ENCODE assay signal across 1 cellular context in genomic region chr19:41910992-41911888, GRCh38.
A peak's percentile ranks its signal among the peaks of the same experiment; 100 is the strongest.
TF ChIP-seq lines count a peak whose summit lies in the region.

No MANE protein-coding gene starts in this region.

TF ChIP-seq in HepG2, 621 proteins besides CTCF, POLR2A, EP300 and RAD21:
- TF ChIP-seq ZNF383 (CRISPR knock-in tag; IDR thresholded peaks at IDR 0.05; ENCODE audit: borderline replicate concordance) (no peak), POLR2AphosphoS2 (IDR thresholded peaks at IDR 0.05; ENCODE audit: low read depth, low read length) (no peak), POLR2AphosphoS5 (IDR thresholded peaks at IDR 0.05; ENCODE audit: low read depth, low read length) (peak; percentile 9; the same call in 1 of the 2 replicates), CCAR2 (optimal IDR thresholded peaks at IDR 0.05; ENCODE audit: low read depth, low read length) (peak; percentile 81), ZBTB20 (CRISPR knock-in tag; IDR thresholded peaks at IDR 0.05; ENCODE audit: borderline replicate concordance, low read depth) (no peak), CBFB (CRISPR knock-in tag; IDR thresholded peaks at IDR 0.05) (no peak), ZNF768 (CRISPR knock-in tag; IDR thresholded peaks at IDR 0.05) (peak; percentile 98), ZNF75D (CRISPR knock-in tag; IDR thresholded peaks at IDR 0.05; ENCODE audit: borderline replicate concordance) (no peak), AGO2 (optimal IDR thresholded peaks at IDR 0.05; ENCODE audit: low read depth, low read length) (peak; percentile 12)
- TF ChIP-seq, protein P1, sequence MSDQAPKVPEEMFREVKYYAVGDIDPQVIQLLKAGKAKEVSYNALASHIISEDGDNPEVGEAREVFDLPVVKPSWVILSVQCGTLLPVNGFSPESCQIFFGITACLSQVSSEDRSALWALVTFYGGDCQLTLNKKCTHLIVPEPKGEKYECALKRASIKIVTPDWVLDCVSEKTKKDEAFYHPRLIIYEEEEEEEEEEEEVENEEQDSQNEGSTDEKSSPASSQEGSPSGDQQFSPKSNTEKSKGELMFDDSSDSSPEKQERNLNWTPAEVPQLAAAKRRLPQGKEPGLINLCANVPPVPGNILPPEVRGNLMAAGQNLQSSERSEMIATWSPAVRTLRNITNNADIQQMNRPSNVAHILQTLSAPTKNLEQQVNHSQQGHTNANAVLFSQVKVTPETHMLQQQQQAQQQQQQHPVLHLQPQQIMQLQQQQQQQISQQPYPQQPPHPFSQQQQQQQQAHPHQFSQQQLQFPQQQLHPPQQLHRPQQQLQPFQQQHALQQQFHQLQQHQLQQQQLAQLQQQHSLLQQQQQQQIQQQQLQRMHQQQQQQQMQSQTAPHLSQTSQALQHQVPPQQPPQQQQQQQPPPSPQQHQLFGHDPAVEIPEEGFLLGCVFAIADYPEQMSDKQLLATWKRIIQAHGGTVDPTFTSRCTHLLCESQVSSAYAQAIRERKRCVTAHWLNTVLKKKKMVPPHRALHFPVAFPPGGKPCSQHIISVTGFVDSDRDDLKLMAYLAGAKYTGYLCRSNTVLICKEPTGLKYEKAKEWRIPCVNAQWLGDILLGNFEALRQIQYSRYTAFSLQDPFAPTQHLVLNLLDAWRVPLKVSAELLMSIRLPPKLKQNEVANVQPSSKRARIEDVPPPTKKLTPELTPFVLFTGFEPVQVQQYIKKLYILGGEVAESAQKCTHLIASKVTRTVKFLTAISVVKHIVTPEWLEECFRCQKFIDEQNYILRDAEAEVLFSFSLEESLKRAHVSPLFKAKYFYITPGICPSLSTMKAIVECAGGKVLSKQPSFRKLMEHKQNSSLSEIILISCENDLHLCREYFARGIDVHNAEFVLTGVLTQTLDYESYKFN (CRISPR knock-in tag; conservative IDR thresholded peaks at IDR 0.05): no peak
